15 cellular contexts compared by ENCODE assay signal in genomic region chr6:44705611-44706010, GRCh38.
DNase-seq lines count a peak whose midpoint lies in the region; ATAC-seq and TF ChIP-seq lines count a peak whose summit lies in the region.
"Had no signal": no experiment of that assay in that cellular context is flagged by ENCODE, and none has a peak within 500 bp of the region (broad histone marks: within the 10 kb centered on the region; RNA-seq: fewer than 3 reads in every experiment).

No MANE protein-coding gene starts in this region.

- 0 out of 2 replicates have a peak, but pooled peaks cover 3% of the 10 kb centered on the region for H3K4me1 ChIP-seq in GM23338 (ENCODE audit: insufficient read depth)
- H3K4me1 ChIP-seq in neuronal stem cell (ENCODE audit: control insufficient read depth in 2 of 2, insufficient read depth in 1 of 2, low read depth in 1 of 2, low read length in 2 of 2) = peaks cover 15 to 17% of the 10 kb centered on the region in 2 donors
- H3K4me1 ChIP-seq in foreskin keratinocyte = no peaks in the 10 kb centered on the region
- H3K4me1 ChIP-seq: BLaER1, Caco-2 had no signal

- H3K27ac Mint-ChIP-seq in T-helper 1 cell treated with Interleukin-12 subunit alpha and Interleukin-12 subunit beta and Interleukin-4 antibody, amounts not matched to agents 30 μg/mL and 1 μg/mL, for 36 hours = peak overlapping the region; percentile 15
- H3K27ac Mint-ChIP-seq in GM23338 (0 out of 2 replicates have a peak overlapping the region, but pooled peaks have one; percentile 30), T-cell (no peak overlapping the region)
- H3K27ac Mint-ChIP-seq in activated T-helper 17 cell treated with anti-CD3 and anti-CD28 coated beads, Interleukin-2, amount 50 U/mL, for 72 hours = peak overlapping the region; percentile 84

- no peaks in the 10 kb centered on the region for H4K20me1 ChIP-seq in GM23338 (replicated peaks; ENCODE audit: insufficient read depth)
- H4K20me1 ChIP-seq: BLaER1 had no signal

- no peak overlapping the region for H3K14ac ChIP-seq in neuronal stem cell (ENCODE audit: low read length)

- POLR2A ChIA-PET in T-cell (lab: Charles Lee) = no interaction called here

- H2BK5ac ChIP-seq in neuronal stem cell (ENCODE audit: low read length) = no peak overlapping the region

- no peaks in the 10 kb centered on the region for H3K79me1 ChIP-seq in neuronal stem cell (ENCODE audit: low read depth, low read length)

- H3K4ac ChIP-seq in neuronal stem cell (ENCODE audit: low read length) = no peak overlapping the region

- H3K9me3 Mint-ChIP-seq in T-helper 1 cell treated with Interleukin-12 subunit alpha and Interleukin-12 subunit beta and Interleukin-4 antibody, amounts not matched to agents 30 μg/mL and 1 μg/mL, for 36 hours = peaks cover 13% of the 10 kb centered on the region
- peaks cover 2% of the 10 kb centered on the region; the same call in 1 of the 3 replicates for H3K9me3 Mint-ChIP-seq in GM23338
- H3K9me3 Mint-ChIP-seq in activated T-helper 17 cell treated with anti-CD3 and anti-CD28 coated beads, Interleukin-2, amount 50 U/mL, for 72 hours = peaks cover 7% of the 10 kb centered on the region
- H3K9me3 Mint-ChIP-seq in T-cell = peaks cover 0 to 2% (median 0%) of the 10 kb centered on the region in 3 donors
- H3K9me3 Mint-ChIP-seq: H9 had no signal

- H3K36me3 Mint-ChIP-seq in T-helper 1 cell treated with Interleukin-12 subunit alpha and Interleukin-12 subunit beta and Interleukin-4 antibody, amounts not matched to agents 30 μg/mL and 1 μg/mL, for 36 hours (ENCODE audit: low read depth) = peaks cover 9% of the 10 kb centered on the region
- H3K36me3 Mint-ChIP-seq in GM23338 (ENCODE audit: low read depth) = no peaks in the 10 kb centered on the region
- no peaks in the 10 kb centered on the region for H3K36me3 Mint-ChIP-seq in activated T-helper 17 cell treated with anti-CD3 and anti-CD28 coated beads, Interleukin-2, amount 50 U/mL, for 72 hours (ENCODE audit: low read depth)
- no peaks in the 10 kb centered on the region for H3K36me3 Mint-ChIP-seq in T-cell
- H3K36me3 Mint-ChIP-seq: CD8-positive, alpha-beta memory T cell had no signal

- H3K9me2 ChIP-seq in GM23338 (ENCODE audit: insufficient read depth) = peaks cover 8% of the 10 kb centered on the region; the same call in 1 of the 2 replicates

- H2BK120ac ChIP-seq in neuronal stem cell (ENCODE audit: low read depth, low read length) = no peak overlapping the region

- CTCF ChIA-PET in T-cell (lab: Charles Lee) = no interaction called here

- peaks cover 0 to 4% of the 10 kb centered on the region in 2 donors for H3K9me3 ChIP-seq in neuronal stem cell (replicated peaks in 1 of 2; ENCODE audit: control insufficient read depth in 2 of 2, insufficient read depth in 1 of 2, low read depth in 1 of 2, low read length in 2 of 2)
- H3K9me3 ChIP-seq: BLaER1, Caco-2 had no signal

- H2AFZ ChIP-seq in GM23338 = no peak overlapping the region; the same call in 1 of the 2 replicates
- H2AFZ ChIP-seq in neuronal stem cell (ENCODE audit: low read length) = no peak overlapping the region

- no peak overlapping the region for H3K18ac ChIP-seq in neuronal stem cell (ENCODE audit: low read length)

- H3K4me3 Mint-ChIP-seq in T-helper 1 cell treated with Interleukin-12 subunit alpha and Interleukin-12 subunit beta and Interleukin-4 antibody, amounts not matched to agents 30 μg/mL and 1 μg/mL, for 36 hours = no peak overlapping the region
- no peak overlapping the region for H3K4me3 Mint-ChIP-seq in GM23338
- H3K4me3 Mint-ChIP-seq in activated T-helper 17 cell treated with anti-CD3 and anti-CD28 coated beads, Interleukin-2, amount 50 U/mL, for 72 hours = peak overlapping the region; percentile 52
- H3K4me3 Mint-ChIP-seq in T-cell = no peak overlapping the region
- H3K4me3 Mint-ChIP-seq: CD8-positive, alpha-beta memory T cell; H9 had no signal

- H2BK12ac ChIP-seq in neuronal stem cell (ENCODE audit: low read length) = no peak overlapping the region

- H3K79me2 ChIP-seq in GM23338 (replicated peaks; ENCODE audit: insufficient read depth) = no peaks in the 10 kb centered on the region

- no peaks in the 10 kb centered on the region for H3K27me3 Mint-ChIP-seq in T-helper 1 cell treated with Interleukin-12 subunit alpha and Interleukin-12 subunit beta and Interleukin-4 antibody, amounts not matched to agents 30 μg/mL and 1 μg/mL, for 36 hours (ENCODE audit: low read depth)
- H3K27me3 Mint-ChIP-seq in GM23338 (ENCODE audit: insufficient read depth, low read depth, poor library complexity) = peaks cover 10% of the 10 kb centered on the region
- no peaks in the 10 kb centered on the region for H3K27me3 Mint-ChIP-seq in activated T-helper 17 cell treated with anti-CD3 and anti-CD28 coated beads, Interleukin-2, amount 50 U/mL, for 72 hours
- H3K27me3 Mint-ChIP-seq in T-cell = peaks cover 0 to 3% of the 10 kb centered on the region in 2 donors

- H3K4me2 ChIP-seq in GM23338 (no peak overlapping the region), neuronal stem cell (ENCODE audit: insufficient read depth, low read length, poor library complexity, severe bottlenecking) (no peak overlapping the region)
- H3K4me2 ChIP-seq: BLaER1 had no signal

- H3K36me3 ChIP-seq in GM23338 (ENCODE audit: insufficient read depth) = no peaks in the 10 kb centered on the region
- H3K36me3 ChIP-seq in neuronal stem cell (replicated peaks in 1 of 2; ENCODE audit: control insufficient read depth in 2 of 2, insufficient read depth in 2 of 2, low read length in 2 of 2) = no peaks in the 10 kb centered on the region
- H3K36me3 ChIP-seq: BLaER1 had no signal

- TF ChIP-seq CTCF in GM23338 (conservative IDR thresholded peaks at IDR 0.05; ENCODE audit: low read depth in 2 of 2) (no peak), foreskin keratinocyte (conservative IDR thresholded peaks at IDR 0.05) (no peak)

- ATAC-seq in GM23338 = no peak
- ATAC-seq in activated T-helper 17 cell treated with anti-CD3 and anti-CD28 coated beads, Interleukin-2, amount 50 U/mL, for 72 hours (replicated peaks) = no peak
- ATAC-seq in foreskin keratinocyte = no peak
- no peak for ATAC-seq in T-cell (replicated peaks in 1 of 4)

- no peaks in the 10 kb centered on the region for H3F3A ChIP-seq in GM23338 (replicated peaks; ENCODE audit: low read depth)

- H4K91ac ChIP-seq in neuronal stem cell (ENCODE audit: low read depth, low read length, poor library complexity) = no peak overlapping the region

- no peak overlapping the region for H3K23ac ChIP-seq in neuronal stem cell (ENCODE audit: low read depth, low read length, poor library complexity)

- no peak overlapping the region for H3K27ac ChIP-seq in GM23338 (ENCODE audit: low read depth)
- H3K27ac ChIP-seq in neuronal stem cell (replicated peaks; ENCODE audit: low read length) = peak overlapping the region; percentile 17
- H3K27ac ChIP-seq in foreskin keratinocyte = no peak overlapping the region
- H3K27ac ChIP-seq: BLaER1 had no signal

- no peak overlapping the region for H2AK5ac ChIP-seq in neuronal stem cell (ENCODE audit: low read depth, low read length)

- H2BK15ac ChIP-seq in neuronal stem cell (ENCODE audit: low read length) = no peak overlapping the region

- no peak overlapping the region for H4K8ac ChIP-seq in neuronal stem cell (ENCODE audit: low read depth, low read length)

- H3K4me1 Mint-ChIP-seq in T-helper 1 cell treated with Interleukin-12 subunit alpha and Interleukin-12 subunit beta and Interleukin-4 antibody, amounts not matched to agents 30 μg/mL and 1 μg/mL, for 36 hours (ENCODE audit: low read depth) = peaks cover 11% of the 10 kb centered on the region
- H3K4me1 Mint-ChIP-seq in GM23338 = peaks cover 13% of the 10 kb centered on the region
- peaks cover 32% of the 10 kb centered on the region for H3K4me1 Mint-ChIP-seq in activated T-helper 17 cell treated with anti-CD3 and anti-CD28 coated beads, Interleukin-2, amount 50 U/mL, for 72 hours
- H3K4me1 Mint-ChIP-seq in T-cell = peaks cover 5 to 15% (median 13%) of the 10 kb centered on the region in 3 donors

- WGBS in neuronal stem cell (ENCODE audit: extremely low coverage in 2 of 2, insufficient read length in 2 of 2, insufficient replicate concordance in 1 of 2), 2 donors = no CpG with 5 or more reads among the region's 4 CpGs

- DNase-seq in T-helper 1 cell (no peak), GM23338 (ENCODE audit: low spot score) (no peak), neuronal stem cell (ENCODE audit: low spot score) (no peak), foreskin keratinocyte (no peak), T-cell (no peak)
- DNase-seq: 8988T; AML-193; Caco-2; CD8-positive, alpha-beta memory T cell; DND-41; GDM1; H9 had no signal

- H3K27me3 ChIP-seq in GM23338 (ENCODE audit: insufficient read depth) (no peaks in the 10 kb centered on the region), neuronal stem cell (ENCODE audit: control insufficient read depth in 3 of 3, insufficient read depth in 3 of 3, low read depth in 1 of 3, low read length in 3 of 3) (no peaks in the 10 kb centered on the region), foreskin keratinocyte (no peaks in the 10 kb centered on the region)
- H3K27me3 ChIP-seq: BLaER1 had no signal

- H3K9ac ChIP-seq in neuronal stem cell (ENCODE audit: low read depth, low read length, poor library complexity) = no peak overlapping the region
- H3K9ac ChIP-seq: BLaER1 had no signal

- H3K4me3 ChIP-seq in GM23338 = no peak overlapping the region
- H3K4me3 ChIP-seq in neuronal stem cell (ENCODE audit: low read length in 2 of 2) = no peak overlapping the region
- H3K4me3 ChIP-seq: BLaER1 had no signal

TF ChIP-seq in GM23338, 12 proteins besides CTCF, POLR2A, EP300 and RAD21:
- TF ChIP-seq STAT1 (IDR thresholded peaks at IDR 0.05; ENCODE audit: unreplicated experiment) (no peak), ZNF331 (CRISPR knock-in tag; IDR thresholded peaks at IDR 0.05; ENCODE audit: low read depth) (no peak), JUNB (IDR thresholded peaks at IDR 0.05; ENCODE audit: unreplicated experiment) (no peak), EZH2 (IDR thresholded peaks at IDR 0.05; ENCODE audit: low read depth, unreplicated experiment) (no peak), POLR2AphosphoS5 (IDR thresholded peaks at IDR 0.05; ENCODE audit: low read depth) (no peak)

Comparison
In these comparisons a context has a peak if more than half of its experiments do, and no peak if none do; other contexts are left out.
1. H3K27ac Mint-ChIP-seq: peak in T-helper 1 cell treated with Interleukin-12 subunit alpha and Interleukin-12 subunit beta and Interleukin-4 antibody, amounts not matched to agents 30 μg/mL and 1 μg/mL, for 36 hours (single experiment), GM23338 (single experiment) and activated T-helper 17 cell treated with anti-CD3 and anti-CD28 coated beads, Interleukin-2, amount 50 U/mL, for 72 hours (single experiment); none in T-cell (0 of 2).